In the genomic region with DNA sequence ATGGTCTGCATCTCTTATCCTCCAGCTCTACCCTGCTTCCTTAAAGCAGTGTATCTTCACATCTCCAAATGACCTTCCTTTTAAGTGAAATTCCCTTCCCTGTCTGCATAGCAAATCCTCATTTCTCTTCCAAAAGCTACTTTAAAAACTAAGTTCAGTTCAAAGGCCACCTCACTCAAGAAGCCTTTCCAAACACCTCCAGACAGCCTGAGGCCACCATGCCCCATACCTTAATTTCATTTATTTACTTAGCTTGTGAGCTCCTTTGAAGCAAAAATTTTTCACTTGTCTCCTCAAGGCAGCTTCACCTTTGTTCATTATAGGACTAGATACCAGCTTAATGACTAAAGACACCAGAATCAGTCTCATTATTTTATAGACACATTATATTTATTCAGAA, we compare ENCODE assay signal across 22 cellular contexts. TPM values are rescaled to one million over a fixed set of nuclear protein-coding genes. Genes with fewer than 3 reads are reported as not detected.
"Had no signal": no experiment of that assay in that cellular context is flagged by ENCODE, and none has a peak within 500 bp of the region (broad histone marks: within the 10 kb centered on the region; RNA-seq: fewer than 3 reads in every experiment).

No MANE protein-coding gene starts in this region.

- DNase-seq: activated B cell treated with CpG ODN at 0.5 μM for 24 hours; activated CD4-positive, alpha-beta T cell treated with anti-CD3 and anti-CD28 coated beads for 48 hours; activated CD8-positive, alpha-beta memory T cell treated with anti-CD3 and anti-CD28 coated beads, Interleukin-2, amount 50 U/mL, for 4 hours; activated naive CD4-positive, alpha-beta T cell; foreskin melanocyte; glutamatergic neuron; hippocampal formation; left colon; lower lobe of right lung; ovary; right lobe of liver; stimulated activated CD4-positive, alpha-beta T cell treated with anti-CD3 and anti-CD28 coated beads, Interleukin-4, amount 100 ng/mL, for 1 hour; stomach; T-helper 9 cell; trophoblast cell had no signal

- H3K4me1 ChIP-seq: lower lobe of right lung, right lobe of liver, stomach, vagina had no signal

- H3K27me3 ChIP-seq: ovary, right lobe of liver, stomach, vagina had no signal

- FAIRE-seq: endometrium, islet of Langerhans had no signal

- ATAC-seq: left colon, lower lobe of right lung, right lobe of liver had no signal

- H3K4me3 Mint-ChIP-seq: activated B cell treated with CpG ODN at 0.5 μM for 24 hours; activated T-helper 1 cell treated with anti-CD3 and anti-CD28 coated beads, Interleukin-12 subunit alpha, Interleukin-12 subunit beta, Interleukin-2, Interleukin-4 antibody, amounts not matched to agents 30 ng/mL and 10 ng/mL and 1 ng/mL, durations not matched to agents 14 hours and 24 hours and 36 hours; brain had no signal

- H3K36me3 ChIP-seq: ovary had no signal

- H3K9me3 ChIP-seq: lower lobe of right lung, ovary, right lobe of liver, stomach, vagina had no signal

- H3K27me3 Mint-ChIP-seq: activated B cell treated with CpG ODN at 0.5 μM for 24 hours, brain had no signal

- H3K27ac ChIP-seq: coronary artery, lower lobe of right lung, ovary, right lobe of liver, stomach, vagina had no signal

- H3K4me3 ChIP-seq: coronary artery, lower lobe of right lung, ovary, right lobe of liver, smooth muscle cell, stomach, vagina had no signal

- H3K9me3 Mint-ChIP-seq: activated B cell treated with CpG ODN at 0.5 μM for 24 hours; activated T-helper 1 cell treated with anti-CD3 and anti-CD28 coated beads, Interleukin-12 subunit alpha, Interleukin-12 subunit beta, Interleukin-2, Interleukin-4 antibody, amounts not matched to agents 30 ng/mL and 10 ng/mL and 1 ng/mL, durations not matched to agents 14 hours and 24 hours and 36 hours; brain had no signal

- H3K27ac Mint-ChIP-seq: activated B cell treated with CpG ODN at 0.5 μM for 24 hours; activated T-helper 1 cell treated with anti-CD3 and anti-CD28 coated beads, Interleukin-12 subunit alpha, Interleukin-12 subunit beta, Interleukin-2, Interleukin-4 antibody, amounts not matched to agents 30 ng/mL and 10 ng/mL and 1 ng/mL, durations not matched to agents 14 hours and 24 hours and 36 hours had no signal

- H3K4me1 Mint-ChIP-seq: activated B cell treated with CpG ODN at 0.5 μM for 24 hours, brain had no signal

- H3K4me2 ChIP-seq: smooth muscle cell had no signal

RNA-seq across cellular contexts. Expression of a gene that starts 49.8 kb away (rescaled TPM):
- total RNA-seq: activated T-helper 1 cell treated with anti-CD3 and anti-CD28 coated beads, Interleukin-12 subunit alpha, Interleukin-12 subunit beta, Interleukin-2, Interleukin-4 antibody, amounts not matched to agents 30 ng/mL and 10 ng/mL and 1 ng/mL, durations not matched to agents 14 hours and 24 hours and 36 hours; vagina had no signal
- polyA plus RNA-seq: smooth muscle cell had no signal
